Comparison of ENCODE assay signal across 8 cellular contexts in the genomic region with DNA sequence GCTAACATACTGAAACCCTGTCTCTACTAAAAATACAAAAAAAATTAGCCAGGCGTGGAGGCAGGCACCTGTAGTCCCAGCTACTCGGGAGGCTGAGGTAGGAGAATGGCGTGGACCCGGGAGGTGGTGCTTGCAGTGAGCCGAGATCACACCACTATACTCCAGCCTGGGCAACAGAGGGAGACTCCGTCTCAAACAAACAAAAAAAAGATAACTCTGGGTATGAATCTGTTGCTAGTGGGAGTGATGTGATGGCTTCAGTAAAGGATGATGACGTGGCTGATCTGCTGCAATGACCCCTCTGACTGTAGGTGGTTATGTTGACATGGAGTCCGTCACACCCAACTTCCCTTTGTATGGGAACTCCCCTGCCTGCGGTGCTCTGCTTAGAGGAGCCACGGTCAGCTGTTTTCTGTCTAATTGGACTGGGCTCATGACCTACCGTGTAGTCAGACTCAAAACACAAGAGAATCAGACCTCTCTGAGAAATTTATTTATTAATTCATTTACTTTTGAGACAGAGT. TPM values are rescaled to one million over a fixed set of nuclear protein-coding genes. Genes with fewer than 3 reads are reported as not detected.
DNase-seq lines count a peak whose midpoint lies in the region; ATAC-seq and TF ChIP-seq lines count a peak whose summit lies in the region.

No MANE protein-coding gene starts in this region.

- no peaks in the 10 kb centered on the region for H3K9me3 ChIP-seq in lung (ENCODE audit: control insufficient read depth in 2 of 2, insufficient read depth in 1 of 2, low read length in 1 of 2)

- H3K4me3 ChIP-seq in lung: no peak overlapping the region

- no peaks in the 10 kb centered on the region for H3K36me3 ChIP-seq in lung (ENCODE audit: control insufficient read depth in 2 of 2, insufficient read depth in 2 of 2, low read length in 2 of 2)

- ATAC-seq in GM18861 (IDR thresholded peaks at IDR 0.05; ENCODE audit: unreplicated experiment): peak; percentile 89
- ATAC-seq in HG02571 (IDR thresholded peaks at IDR 0.05; ENCODE audit: unreplicated experiment): peak; percentile 81
- peak; percentile 53 for ATAC-seq in lung (ENCODE audit: insufficient read depth, low FRiP score)
- ATAC-seq in left ventricle myocardium superior: no peak

- TF ChIP-seq CTCF in lung (IDR thresholded peaks at IDR 0.05; ENCODE audit: control extremely low read depth, extremely low read depth): no peak

- H3K27ac ChIP-seq in lung (ENCODE audit: low read depth in 1 of 2, low read length in 1 of 2): no peak overlapping the region
- H3K27ac ChIP-seq in substantia nigra (ENCODE audit: low read depth, low read length, poor library complexity, severe bottlenecking): no peak overlapping the region

- H3K27me3 ChIP-seq in lung (ENCODE audit: control insufficient read depth, insufficient read depth): no peaks in the 10 kb centered on the region

- no peaks in the 10 kb centered on the region for H3K4me1 ChIP-seq in lung (ENCODE audit: control insufficient read depth in 2 of 2, insufficient read depth in 2 of 2, low read length in 2 of 2)

- intact Hi-C loops in left ventricle myocardium superior (cut with micrococcal nuclease): no loop called here

- 66 to 77% methylated on average over 11 of the region's 11 CpGs for WGBS in lung, 2 donors

- DNase-seq in NCI-H69 (lab: John Stamatoyannopoulos, UW): peak; percentile 54
- no peak for DNase-seq in lung (ENCODE audit: low spot score)
- no peak for DNase-seq in substantia nigra (lab: John Stamatoyannopoulos, UW)
- DNase-seq in amniotic stem cell (lab: John Stamatoyannopoulos, UW): no peak
- DNase-seq in HT-29 (ENCODE audit: low spot score): no peak
- DNase-seq in left ventricle myocardium superior: no peak

RNA-seq across cellular contexts. Expression of a gene that starts 59.1 kb away (rescaled TPM):
- total RNA-seq in lung: 100 to 1,000 TPM; 112 to 329 TPM
- polyA plus RNA-seq in lung: 10 to 100 TPM; 18.2 to 31.0 TPM
- 21.2 and 23.8 TPM in 2 replicates for total RNA-seq in HT-29 (2014; rRNA removed; shearing (Covaris generic))
- total RNA-seq in left ventricle myocardium superior: 64.0 TPM
